In genomic region chr9:137461663-137462395, GRCh38 we compare ENCODE assay signal across 9 cellular contexts. TPM values are rescaled to one million over a fixed set of nuclear protein-coding genes. Genes with fewer than 3 reads are reported as not detected.
DNase-seq lines count a peak whose midpoint lies in the region; ATAC-seq and TF ChIP-seq lines count a peak whose summit lies in the region.
"Had no signal": no experiment of that assay in that cellular context is flagged by ENCODE, and none has a peak within 500 bp of the region (broad histone marks: within the 10 kb centered on the region; RNA-seq: fewer than 3 reads in every experiment).

No MANE protein-coding gene starts in this region.

- TF ChIP-seq CTCF in BE2C (IDR thresholded peaks at IDR 0.05; ENCODE audit: low read depth, low read length) (no peak), lower lobe of right lung (IDR thresholded peaks at IDR 0.05) (no peak)

- H3K27ac Mint-ChIP-seq in activated naive CD4-positive, alpha-beta T cell treated with anti-CD3 and anti-CD28 coated beads, Interleukin-2, amount 10 ng/mL, durations not matched to agents 7 days and 5 days = peak overlapping the region; percentile 93

- CTCF ChIA-PET in activated naive CD4-positive, alpha-beta T cell treated with anti-CD3 and anti-CD28 coated beads, Interleukin-2, amount 10 ng/mL, durations not matched to agents 7 days and 5 days (lab: Charles Lee) = interaction anchor here (1.0 to 1.3 kb wide), 2 partner anchors 16 to 39 kb away, joined by 3 to 4 read pairs; partner anchors contain the start of genes EXD3 and NOXA1

- H3K36me3 Mint-ChIP-seq in activated naive CD4-positive, alpha-beta T cell treated with anti-CD3 and anti-CD28 coated beads, Interleukin-2, amount 10 ng/mL, durations not matched to agents 7 days and 5 days = no peaks in the 10 kb centered on the region

- H3K27me3 ChIP-seq in BE2C = no peaks in the 10 kb centered on the region
- no peaks in the 10 kb centered on the region for H3K27me3 ChIP-seq in lower lobe of right lung (ENCODE audit: low read depth)

- H3K36me3 ChIP-seq in BE2C (peaks cover 18% of the 10 kb centered on the region), lower lobe of right lung (no peaks in the 10 kb centered on the region)

- ATAC-seq in GM21786 (IDR thresholded peaks at IDR 0.05; ENCODE audit: unreplicated experiment) = peak; percentile 51
- peak; percentile 2 to 10 for ATAC-seq in lower lobe of right lung
- no peak for ATAC-seq in GM19452 (IDR thresholded peaks at IDR 0.05; ENCODE audit: unreplicated experiment)
- ATAC-seq in GM21723 (IDR thresholded peaks at IDR 0.05; ENCODE audit: unreplicated experiment) = no peak

- intact Hi-C loops in lower lobe of right lung (cut with DNase I) = no loop called here

- H3K27ac ChIP-seq in lower lobe of right lung = no peak overlapping the region

- peaks cover 19% of the 10 kb centered on the region for H3K27me3 Mint-ChIP-seq in activated naive CD4-positive, alpha-beta T cell treated with anti-CD3 and anti-CD28 coated beads, Interleukin-2, amount 10 ng/mL, durations not matched to agents 7 days and 5 days

- H3K9me3 Mint-ChIP-seq in activated naive CD4-positive, alpha-beta T cell treated with anti-CD3 and anti-CD28 coated beads, Interleukin-2, amount 10 ng/mL, durations not matched to agents 7 days and 5 days = no peaks in the 10 kb centered on the region

- H3K4me3 ChIP-seq in BE2C (ENCODE audit: low read depth, low read length) = no peak overlapping the region
- no peak overlapping the region for H3K4me3 ChIP-seq in lower lobe of right lung

- DNase-seq in BE2C = peak; percentile 23
- peak; percentile 41 for DNase-seq in RKO (ENCODE audit: low spot score)
- DNase-seq in activated naive CD4-positive, alpha-beta T cell treated with anti-CD3 and anti-CD28 coated beads, Interleukin-2, amount 10 ng/mL, durations not matched to agents 7 days and 5 days = peak; percentile 89
- peak; percentile 78 for DNase-seq in lower lobe of right lung
- DNase-seq in stimulated activated naive CD4-positive, alpha-beta T cell treated with Interleukin-2 at 50 U/mL for 16 hours (lab: John Stamatoyannopoulos, UW) = peak; percentile 69

- H3K9me3 ChIP-seq in BE2C = no peaks in the 10 kb centered on the region
- no peaks in the 10 kb centered on the region for H3K9me3 ChIP-seq in lower lobe of right lung

- H3K4me1 ChIP-seq in BE2C (peaks cover 15% of the 10 kb centered on the region), lower lobe of right lung (peaks cover 16% of the 10 kb centered on the region)

- peak overlapping the region; percentile 63 for H3K4me3 Mint-ChIP-seq in activated naive CD4-positive, alpha-beta T cell treated with anti-CD3 and anti-CD28 coated beads, Interleukin-2, amount 10 ng/mL, durations not matched to agents 7 days and 5 days

- peaks cover 35% of the 10 kb centered on the region for H3K4me1 Mint-ChIP-seq in activated naive CD4-positive, alpha-beta T cell treated with anti-CD3 and anti-CD28 coated beads, Interleukin-2, amount 10 ng/mL, durations not matched to agents 7 days and 5 days

RNA-seq across cellular contexts. Expression of gene NSMF, which starts 2.7 kb away (rescaled TPM):
- 457 TPM for polyA plus RNA-seq in BE2C (2012; ENCODE audit: insufficient read depth, insufficient read length, low read depth)
- total RNA-seq in lower lobe of right lung = 20.7 TPM

RNA-seq across cellular contexts. Expression of gene ENTPD8, which starts 20.7 kb away (rescaled TPM):
- polyA plus RNA-seq in BE2C (2012; ENCODE audit: insufficient read depth, insufficient read length, low read depth) = 0.20 TPM
- total RNA-seq in lower lobe of right lung = 0.15 TPM
- polyA plus RNA-seq: fibroblast of lung had no signal

RNA-seq across cellular contexts. Expression of gene NOXA1, which starts 38.6 kb away (rescaled TPM):
- not detected for polyA plus RNA-seq in BE2C (2012; ENCODE audit: insufficient read depth, insufficient read length, low read depth)
- total RNA-seq in lower lobe of right lung = 6.9 TPM

RNA-seq across cellular contexts. Expression of gene EXD3, which starts 38.9 kb away (rescaled TPM):
- polyA plus RNA-seq in BE2C (2012; ENCODE audit: insufficient read depth, insufficient read length, low read depth) = 22.0 TPM
- total RNA-seq in lower lobe of right lung = 25.2 TPM

Comparison
In these comparisons a context has a peak if more than half of its experiments do, and no peak if none do; other contexts are left out.
1. DNase-seq: peak in every context shown above with its lines; median percentile 89 in activated naive CD4-positive, alpha-beta T cell treated with anti-CD3 and anti-CD28 coated beads, Interleukin-2, amount 10 ng/mL, durations not matched to agents 7 days and 5 days; 78 in lower lobe of right lung; 69 in stimulated activated naive CD4-positive, alpha-beta T cell treated with Interleukin-2 at 50 U/mL for 16 hours; 41 in RKO; 23 in BE2C.
2. ATAC-seq: peak in GM21786 (single experiment) and lower lobe of right lung (2 of 2); none in GM19452 (single experiment) and GM21723 (single experiment).